ENCODE assay signal across 8 cellular contexts in the genomic region with DNA sequence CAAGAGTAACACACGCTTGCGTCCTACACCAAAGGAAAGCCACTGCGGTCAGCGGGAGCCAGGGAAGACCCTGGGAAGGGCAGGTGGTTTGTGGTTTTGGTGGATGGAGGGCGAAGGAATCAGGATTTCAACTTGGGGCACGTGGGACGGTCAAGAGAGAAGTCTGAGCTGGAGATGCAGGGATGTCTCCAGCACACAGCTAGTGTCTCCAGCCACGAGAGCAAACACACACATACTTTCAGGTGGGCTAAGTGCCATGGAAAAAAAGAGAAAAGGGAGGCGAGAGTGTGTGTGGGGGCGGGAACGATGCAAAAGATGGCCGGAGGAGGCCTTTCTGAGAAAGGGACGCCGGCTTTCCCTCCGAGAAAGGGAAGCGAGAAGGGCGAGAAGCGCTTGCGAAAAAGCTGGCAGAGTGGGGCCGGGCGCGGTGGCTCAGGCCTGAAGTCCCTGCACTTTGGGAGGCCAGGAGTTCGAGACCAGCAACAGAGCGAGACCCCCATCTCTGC. TPM values are rescaled to one million over a fixed set of nuclear protein-coding genes. Genes with fewer than 3 reads are reported as not detected.
DNase-seq lines count a peak whose midpoint lies in the region; ATAC-seq and TF ChIP-seq lines count a peak whose summit lies in the region.

No MANE protein-coding gene starts in this region.

- no peak for ATAC-seq in activated T-cell treated with anti-CD3 and anti-CD28 coated beads, Interleukin-2, amount 50 U/mL, for 4 hours
- no peak for ATAC-seq in HG03457 (IDR thresholded peaks at IDR 0.05; ENCODE audit: unreplicated experiment)

- intact Hi-C loops in vagina (cut with DNase I), result no loop called here

- H3K27me3 ChIP-seq in MG63 (no peaks in the 10 kb centered on the region), neutrophil (no peaks in the 10 kb centered on the region), vagina (no peaks in the 10 kb centered on the region)

- no peak for TF ChIP-seq POLR2A in vagina (IDR thresholded peaks at IDR 0.05)

- H3K9me3 Mint-ChIP-seq in activated T-cell treated with anti-CD3 and anti-CD28 coated beads, Interleukin-2, amount 50 U/mL, for 4 hours, result no peaks in the 10 kb centered on the region

- TF ChIP-seq CTCF in fibroblast of the aortic adventitia (IDR thresholded peaks at IDR 0.05; ENCODE audit: insufficient read depth, low read length), result no peak
- TF ChIP-seq CTCF in neutrophil (IDR thresholded peaks at IDR 0.05), result no peak
- no peak for TF ChIP-seq CTCF in vagina (IDR thresholded peaks at IDR 0.05)

- H3K4me3 Mint-ChIP-seq in activated T-cell treated with anti-CD3 and anti-CD28 coated beads, Interleukin-2, amount 50 U/mL, for 4 hours, result peak overlapping the region; percentile 94

- peaks cover 29% of the 10 kb centered on the region for H3K36me3 ChIP-seq in MG63
- peaks cover 13% of the 10 kb centered on the region for H3K36me3 ChIP-seq in neutrophil
- H3K36me3 ChIP-seq in vagina, result peaks cover 3 to 10% of the 10 kb centered on the region in 2 donors

- peak overlapping the region; percentile 88 for H3K27ac ChIP-seq in neutrophil
- peak overlapping the region; percentile 100 for H3K27ac ChIP-seq in vagina

- H3K4me3 ChIP-seq in MG63 (peak overlapping the region; percentile 70), fibroblast of the aortic adventitia (ENCODE audit: low read depth, low read length) (peak overlapping the region; percentile 63), neutrophil (ENCODE audit: low read depth in 1 of 2, low read length in 1 of 2) (peak overlapping the region; percentile 94 to 96), vagina (peak overlapping the region; percentile 98)

- peaks cover 21 to 29% of the 10 kb centered on the region in 2 experiments for H3K4me1 ChIP-seq in neutrophil (ENCODE audit: control insufficient read depth in 1 of 2, insufficient read depth in 1 of 2, low read depth in 1 of 2, low read length in 1 of 2)
- H3K4me1 ChIP-seq in vagina, result peaks cover 41% of the 10 kb centered on the region

- no peaks in the 10 kb centered on the region for H3K27me3 Mint-ChIP-seq in activated T-cell treated with anti-CD3 and anti-CD28 coated beads, Interleukin-2, amount 50 U/mL, for 4 hours (ENCODE audit: low read depth)

- H3K4me1 Mint-ChIP-seq in activated T-cell treated with anti-CD3 and anti-CD28 coated beads, Interleukin-2, amount 50 U/mL, for 4 hours (ENCODE audit: low read depth), result peaks cover 37% of the 10 kb centered on the region

- peaks cover 14% of the 10 kb centered on the region for H3K36me3 Mint-ChIP-seq in activated T-cell treated with anti-CD3 and anti-CD28 coated beads, Interleukin-2, amount 50 U/mL, for 4 hours (ENCODE audit: insufficient read depth)

- no peaks in the 10 kb centered on the region for H3K9me3 ChIP-seq in MG63
- no peaks in the 10 kb centered on the region for H3K9me3 ChIP-seq in neutrophil
- no peaks in the 10 kb centered on the region for H3K9me3 ChIP-seq in vagina

- peak; percentile 85 for DNase-seq in CD1c-positive myeloid dendritic cell (ENCODE audit: extremely low spot score)
- DNase-seq in MG63, result peak; percentile 29
- DNase-seq in activated T-cell treated with anti-CD3 and anti-CD28 coated beads, Interleukin-2, amount 50 U/mL, for 4 hours, result peak; percentile 17
- peak; percentile 36 for DNase-seq in fibroblast of the aortic adventitia (ENCODE audit: low read depth)
- peak in 1 of 2 donors; percentile 88 for DNase-seq in vagina (ENCODE audit: extremely low spot score in 2 of 2)
- no peak for DNase-seq in NCI-H345 (lab: John Stamatoyannopoulos, UW)

RNA-seq across cellular contexts. Expression of a gene that starts 1.4 kb away (rescaled TPM):
- 18.1 and 22.6 TPM in 2 replicates for total RNA-seq in MG63 (2014; rRNA removed; shearing (Covaris generic); ENCODE audit: low replicate concordance)
- 100 to 1,000 TPM; 202 to 215 (median 202) TPM for total RNA-seq in activated T-cell treated with anti-CD3 and anti-CD28 coated beads, Interleukin-2, amount 50 U/mL, for 4 hours
- total RNA-seq in fibroblast of the aortic adventitia (ENCODE audit: low replicate concordance) (74.3 and 108 TPM in 2 replicates), vagina (93.1 TPM)
